Comparison of ENCODE assay signal across 11 cellular contexts in genomic region chr1:158781104-158781503, GRCh38. TPM values are rescaled to one million over a fixed set of nuclear protein-coding genes. Genes with fewer than 3 reads are reported as not detected.
"Had no signal": no experiment of that assay in that cellular context is flagged by ENCODE, and none has a peak within 500 bp of the region (broad histone marks: within the 10 kb centered on the region; RNA-seq: fewer than 3 reads in every experiment).

A gene with protein sequence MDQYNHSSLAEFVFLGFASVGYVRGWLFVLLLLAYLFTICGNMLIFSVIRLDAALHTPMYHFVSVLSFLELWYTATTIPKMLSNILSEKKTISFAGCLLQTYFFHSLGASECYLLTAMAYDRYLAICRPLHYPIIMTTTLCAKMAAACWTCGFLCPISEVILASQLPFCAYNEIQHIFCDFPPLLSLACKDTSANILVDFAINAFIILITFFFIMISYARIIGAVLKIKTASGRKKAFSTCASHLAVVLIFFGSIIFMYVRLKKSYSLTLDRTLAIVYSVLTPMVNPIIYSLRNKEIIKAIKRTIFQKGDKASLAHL (minus strand): TSS chr1:158781204. CDS start chr1:158777635, 3,569 bp downstream.

- H3K27ac ChIP-seq: HL-60, KMS-11 had no signal

- DNase-seq: IMR-90, KBM-7, KG1 had no signal

- H3K4me1 Mint-ChIP-seq: IgD-negative memory B cell had no signal

- H3K36me3 Mint-ChIP-seq: IgD-negative memory B cell had no signal

- ATAC-seq: HepG2, K562 had no signal

- FAIRE-seq: HepG2, HTR-8/SVneo, K562 had no signal

- H3K4me2 ChIP-seq: KMS-11 had no signal

- H3K9me3 Mint-ChIP-seq: IgD-negative memory B cell had no signal

- H3K9ac ChIP-seq: KMS-11 had no signal

- H3K4me3 ChIP-seq: K562 had no signal

- H3K4me3 Mint-ChIP-seq: IgD-negative memory B cell had no signal

RNA-seq across cellular contexts. Expression of the gene that starts here (rescaled TPM):
- total RNA-seq: HepG2, HT-29, HT1080, IMR-90, K562 had no signal
- polyA plus RNA-seq: HepG2, IgD-negative memory B cell, IMR-90, K562 had no signal
